8 cellular contexts compared by ENCODE assay signal in genomic region chr3:61563614-61564404, GRCh38. TPM values are rescaled to one million over a fixed set of nuclear protein-coding genes. Genes with fewer than 3 reads are reported as not detected.
A peak's percentile ranks its signal among the peaks of the same experiment; 100 is the strongest.
DNase-seq lines count a peak whose midpoint lies in the region; ATAC-seq and TF ChIP-seq lines count a peak whose summit lies in the region.

No MANE protein-coding gene starts in this region.

- no peak for DNase-seq in DND-41
- peak in 27 of 42 donors; percentile 5 to 47 (median 20) for DNase-seq in head of caudate nucleus
- DNase-seq in progenitor cell of endocrine pancreas (ENCODE audit: low spot score, unreplicated experiment), result no peak
- DNase-seq in ACHN, result no peak
- no peak for DNase-seq in DMS114 treated with DMSO at 0.1 percent for 48 hours (lab: John Stamatoyannopoulos, UW; ENCODE audit: unreplicated experiment)
- no peak for DNase-seq in activated naive CD8-positive, alpha-beta T cell treated with anti-CD3 and anti-CD28 coated beads for 36 hours

- H3K27ac Mint-ChIP-seq in progenitor cell of endocrine pancreas, result peak overlapping the region; percentile 5
- H3K27ac Mint-ChIP-seq in activated T-helper 17 cell treated with anti-CD3 and anti-CD28 coated beads, Interleukin-2, amount 50 U/mL, for 72 hours, result no peak overlapping the region
- H3K27ac Mint-ChIP-seq in activated naive CD8-positive, alpha-beta T cell treated with anti-CD3 and anti-CD28 coated beads for 36 hours, result no peak overlapping the region

- no peaks in the 10 kb centered on the region for H3K36me3 ChIP-seq in DND-41 (ENCODE audit: insufficient read depth, low read length)

- intact Hi-C loops in head of caudate nucleus (cut with DNase I), result no loop called here

- H3K4me3 Mint-ChIP-seq in progenitor cell of endocrine pancreas (ENCODE audit: low read depth), result peak overlapping the region; percentile 96
- H3K4me3 Mint-ChIP-seq in activated T-helper 17 cell treated with anti-CD3 and anti-CD28 coated beads, Interleukin-2, amount 50 U/mL, for 72 hours, result no peak overlapping the region
- H3K4me3 Mint-ChIP-seq in activated naive CD8-positive, alpha-beta T cell treated with anti-CD3 and anti-CD28 coated beads for 36 hours, result no peak overlapping the region

- no peaks in the 10 kb centered on the region for H3K9me3 Mint-ChIP-seq in progenitor cell of endocrine pancreas (ENCODE audit: low read depth)
- H3K9me3 Mint-ChIP-seq in activated T-helper 17 cell treated with anti-CD3 and anti-CD28 coated beads, Interleukin-2, amount 50 U/mL, for 72 hours, result no peaks in the 10 kb centered on the region
- H3K9me3 Mint-ChIP-seq in activated naive CD8-positive, alpha-beta T cell treated with anti-CD3 and anti-CD28 coated beads for 36 hours, result no peaks in the 10 kb centered on the region

- peak overlapping the region in 1 of 2 experiments; percentile 76; a peak in 2 of 4 replicates for H3K4me3 ChIP-seq in DND-41 (ENCODE audit: low read depth in 1 of 2, low read length in 2 of 2)

- H4K20me1 ChIP-seq in DND-41 (ENCODE audit: insufficient read depth, low read length), result peaks cover 8% of the 10 kb centered on the region; the same call in 1 of the 2 replicates

- H2AFZ ChIP-seq in DND-41 (ENCODE audit: low read depth, low read length), result no peak overlapping the region

- H3K27me3 ChIP-seq in DND-41 (ENCODE audit: insufficient read depth, low read length, poor library complexity), result no peaks in the 10 kb centered on the region

- TF ChIP-seq CTCF in DND-41 (IDR thresholded peaks at IDR 0.05; ENCODE audit: borderline replicate concordance, extremely low read depth, low read length, poor library complexity, severe bottlenecking) (no peak), progenitor cell of endocrine pancreas (IDR thresholded peaks at IDR 0.05; ENCODE audit: unreplicated experiment) (no peak)

- H3K9me3 ChIP-seq in DND-41 (ENCODE audit: insufficient read depth, low read length, severe bottlenecking), result no peaks in the 10 kb centered on the region

- no peak overlapping the region for H3K27ac ChIP-seq in DND-41 (ENCODE audit: low read length)

- peaks cover 14% of the 10 kb centered on the region for H3K4me1 Mint-ChIP-seq in progenitor cell of endocrine pancreas (ENCODE audit: low read depth)
- H3K4me1 Mint-ChIP-seq in activated T-helper 17 cell treated with anti-CD3 and anti-CD28 coated beads, Interleukin-2, amount 50 U/mL, for 72 hours, result no peaks in the 10 kb centered on the region
- H3K4me1 Mint-ChIP-seq in activated naive CD8-positive, alpha-beta T cell treated with anti-CD3 and anti-CD28 coated beads for 36 hours, result peaks cover 16% of the 10 kb centered on the region

- H3K4me2 ChIP-seq in DND-41 (ENCODE audit: insufficient read depth, low read length), result peak overlapping the region; percentile 70

- H3K27me3 Mint-ChIP-seq in progenitor cell of endocrine pancreas, result peaks cover 7% of the 10 kb centered on the region
- H3K27me3 Mint-ChIP-seq in activated T-helper 17 cell treated with anti-CD3 and anti-CD28 coated beads, Interleukin-2, amount 50 U/mL, for 72 hours, result peaks cover 32% of the 10 kb centered on the region
- H3K27me3 Mint-ChIP-seq in activated naive CD8-positive, alpha-beta T cell treated with anti-CD3 and anti-CD28 coated beads for 36 hours, result peaks cover 69% of the 10 kb centered on the region

- H3K9ac ChIP-seq in DND-41 (ENCODE audit: low read depth, low read length), result no peak overlapping the region

- in situ Hi-C loops in ACHN (cut with HindIII; ENCODE audit: low pct_ligation_motif_present, low pct_unique_long_range_greater_than_20kb, low sequenced_read_pairs), result no loop called here

- ATAC-seq in DND-41 (ENCODE audit: insufficient read depth, low read depth) (no peak), SK-N-SH treated with all-trans-retinoic acid at 6 μM for 48 hours (peak; percentile 1)
- no peak for ATAC-seq in activated T-helper 17 cell treated with anti-CD3 and anti-CD28 coated beads, Interleukin-2, amount 50 U/mL, for 72 hours (replicated peaks)

- H3K79me2 ChIP-seq in DND-41 (ENCODE audit: insufficient read depth, low read length), result peaks cover 16% of the 10 kb centered on the region

- no peaks in the 10 kb centered on the region for H3K36me3 Mint-ChIP-seq in progenitor cell of endocrine pancreas (ENCODE audit: insufficient read depth)
- H3K36me3 Mint-ChIP-seq in activated T-helper 17 cell treated with anti-CD3 and anti-CD28 coated beads, Interleukin-2, amount 50 U/mL, for 72 hours (ENCODE audit: low read depth), result no peaks in the 10 kb centered on the region
- no peaks in the 10 kb centered on the region for H3K36me3 Mint-ChIP-seq in activated naive CD8-positive, alpha-beta T cell treated with anti-CD3 and anti-CD28 coated beads for 36 hours

- H3K4me1 ChIP-seq in DND-41 (ENCODE audit: insufficient read depth, low read length), result peaks cover 28% of the 10 kb centered on the region

TF ChIP-seq in SK-N-SH treated with all-trans-retinoic acid at 6 μM for 48 hours, 23 proteins besides CTCF, POLR2A, EP300 and RAD21 (continues in another document):
- TF ChIP-seq CSRNP3 (CRISPR knock-in tag; IDR thresholded peaks at IDR 0.05) (no peak), ZC3H10 (CRISPR knock-in tag; IDR thresholded peaks at IDR 0.05) (no peak), TOX (CRISPR knock-in tag; IDR thresholded peaks at IDR 0.05; ENCODE audit: borderline replicate concordance) (no peak), OSR1 (CRISPR knock-in tag; IDR thresholded peaks at IDR 0.05) (no peak), CREB5 (CRISPR knock-in tag; IDR thresholded peaks at IDR 0.05; ENCODE audit: low read depth) (no peak), POU6F1 (CRISPR knock-in tag; IDR thresholded peaks at IDR 0.05; ENCODE audit: borderline replicate concordance, low read depth) (no peak), ZFP30 (CRISPR knock-in tag; IDR thresholded peaks at IDR 0.05) (no peak), ZNF70 (CRISPR knock-in tag; IDR thresholded peaks at IDR 0.05) (no peak), PATZ1 (CRISPR knock-in tag; IDR thresholded peaks at IDR 0.05; ENCODE audit: borderline replicate concordance) (no peak)

RNA-seq across cellular contexts. Expression of gene PTPRG, which starts 2.4 kb away (rescaled TPM):
- total RNA-seq in progenitor cell of endocrine pancreas, result 44.3 and 49.1 TPM in 2 replicates
- total RNA-seq in activated T-helper 17 cell treated with anti-CD3 and anti-CD28 coated beads, Interleukin-2, amount 50 U/mL, for 72 hours, result not detected
- under 1 TPM; 0.06 to 0.16 TPM for total RNA-seq in activated naive CD8-positive, alpha-beta T cell treated with anti-CD3 and anti-CD28 coated beads for 36 hours

Comparison
In these comparisons a context has a peak if more than half of its experiments do, and no peak if none do; other contexts are left out.
1. DNase-seq: peak in head of caudate nucleus (27 of 42); none in DND-41 (single experiment), progenitor cell of endocrine pancreas (single experiment), ACHN (single experiment), DMS114 treated with DMSO at 0.1 percent for 48 hours (single experiment) and activated naive CD8-positive, alpha-beta T cell treated with anti-CD3 and anti-CD28 coated beads for 36 hours (single experiment).
2. RNA of gene PTPRG, which starts 2.4 kb away (total RNA-seq): 44.3 to 49.1 TPM in progenitor cell of endocrine pancreas; 0.06 to 0.16 TPM in activated naive CD8-positive, alpha-beta T cell treated with anti-CD3 and anti-CD28 coated beads for 36 hours and not detected in activated T-helper 17 cell treated with anti-CD3 and anti-CD28 coated beads, Interleukin-2, amount 50 U/mL, for 72 hours; every median in the first group is over 10 times any median in the second.